7 cellular contexts compared by ENCODE assay signal in genomic region chr1:154353460-154353904, GRCh38. TPM values are rescaled to one million over a fixed set of nuclear protein-coding genes. Genes with fewer than 3 reads are reported as not detected.
A peak's percentile ranks its signal among the peaks of the same experiment; 100 is the strongest.
DNase-seq lines count a peak whose midpoint lies in the region; ATAC-seq and TF ChIP-seq lines count a peak whose summit lies in the region.

No MANE protein-coding gene starts in this region.

- peak overlapping the region; percentile 24 for H3K4me3 ChIP-seq in cardiac muscle cell

- H3K9me3 ChIP-seq in cardiac muscle cell (ENCODE audit: low read depth): no peaks in the 10 kb centered on the region

- H3K27me3 Mint-ChIP-seq in activated T-cell treated with anti-CD3 and anti-CD28 coated beads, Interleukin-2, amount 50 U/mL, for 4 hours (ENCODE audit: low read depth): no peaks in the 10 kb centered on the region

- DNase-seq in GDM1 (lab: John Stamatoyannopoulos, UW) (peak; percentile 45), KG1 (lab: John Stamatoyannopoulos, UW) (peak; percentile 29), cardiac muscle cell (ENCODE audit: low read depth in 1 of 2, low spot score in 1 of 2) (peak; percentile 29 to 66), retina (peak; percentile 19)
- no peak for DNase-seq in activated T-cell treated with anti-CD3 and anti-CD28 coated beads, Interleukin-2, amount 50 U/mL, for 4 hours
- no peak for DNase-seq in effector CD8-positive, alpha-beta T cell (lab: John Stamatoyannopoulos, UW)

- TF ChIP-seq CTCF in cardiac muscle cell (IDR thresholded peaks at IDR 0.05; ENCODE audit: low read depth, low read length): peak; percentile 47

- H3K36me3 ChIP-seq in cardiac muscle cell: peaks cover 4% of the 10 kb centered on the region

- ATAC-seq in activated T-cell treated with anti-CD3 and anti-CD28 coated beads, Interleukin-2, amount 50 U/mL, for 4 hours: peak; percentile 70 to 73
- ATAC-seq in GM18873 (IDR thresholded peaks at IDR 0.05; ENCODE audit: low FRiP score, unreplicated experiment): no peak

- H3K4me1 Mint-ChIP-seq in activated T-cell treated with anti-CD3 and anti-CD28 coated beads, Interleukin-2, amount 50 U/mL, for 4 hours (ENCODE audit: low read depth): peaks cover 43% of the 10 kb centered on the region

- peak overlapping the region; percentile 87 for H3K4me3 Mint-ChIP-seq in activated T-cell treated with anti-CD3 and anti-CD28 coated beads, Interleukin-2, amount 50 U/mL, for 4 hours

- H3K4me1 ChIP-seq in cardiac muscle cell (ENCODE audit: low read depth): peaks cover 40% of the 10 kb centered on the region

- peak overlapping the region; percentile 52 for H3K27ac ChIP-seq in cardiac muscle cell

- no peaks in the 10 kb centered on the region for H3K27me3 ChIP-seq in cardiac muscle cell

- H3K36me3 Mint-ChIP-seq in activated T-cell treated with anti-CD3 and anti-CD28 coated beads, Interleukin-2, amount 50 U/mL, for 4 hours (ENCODE audit: insufficient read depth): peaks cover 12% of the 10 kb centered on the region

- H3K9me3 Mint-ChIP-seq in activated T-cell treated with anti-CD3 and anti-CD28 coated beads, Interleukin-2, amount 50 U/mL, for 4 hours: no peaks in the 10 kb centered on the region

RNA-seq across cellular contexts. Expression of gene ATP8B2, which starts 28.2 kb away (rescaled TPM):
- 10 to 100 TPM; 73.1 to 74.9 (median 73.4) TPM for total RNA-seq in activated T-cell treated with anti-CD3 and anti-CD28 coated beads, Interleukin-2, amount 50 U/mL, for 4 hours
- 102 and 116 TPM in 2 replicates for total RNA-seq in cardiac muscle cell
- polyA plus RNA-seq in cardiac muscle cell: 12.8 and 13.5 TPM in 2 replicates

RNA-seq across cellular contexts. Expression of gene AQP10, which starts 32.6 kb away (rescaled TPM):
- not detected for total RNA-seq in activated T-cell treated with anti-CD3 and anti-CD28 coated beads, Interleukin-2, amount 50 U/mL, for 4 hours
- 4.8 and 11.2 TPM in 2 replicates for total RNA-seq in cardiac muscle cell
- 5.4 and 20.6 TPM in 2 replicates for polyA plus RNA-seq in cardiac muscle cell

RNA-seq across cellular contexts. Expression of gene IL6R, which starts 51.7 kb away (rescaled TPM):
- 10 to 100 TPM; 20.7 to 28.7 (median 24.1) TPM for total RNA-seq in activated T-cell treated with anti-CD3 and anti-CD28 coated beads, Interleukin-2, amount 50 U/mL, for 4 hours
- 5.2 and 17.2 TPM in 2 replicates for total RNA-seq in cardiac muscle cell
- polyA plus RNA-seq in cardiac muscle cell: 2.5 and 3.9 TPM in 2 replicates

Comparison
In these comparisons a context has a peak if more than half of its experiments do, and no peak if none do; other contexts are left out.
1. DNase-seq: peak in GDM1 (single experiment), KG1 (single experiment), cardiac muscle cell (2 of 2) and retina (single experiment); none in activated T-cell treated with anti-CD3 and anti-CD28 coated beads, Interleukin-2, amount 50 U/mL, for 4 hours (single experiment) and effector CD8-positive, alpha-beta T cell (single experiment).